ENCODE assay signal across 38 cellular contexts in genomic region chr1:162324391-162324790, GRCh38. TPM values are rescaled to one million over a fixed set of nuclear protein-coding genes. Genes with fewer than 3 reads are reported as not detected.
"Had no signal": no experiment of that assay in that cellular context is flagged by ENCODE, and none has a peak within 500 bp of the region (broad histone marks: within the 10 kb centered on the region; RNA-seq: fewer than 3 reads in every experiment).

No MANE protein-coding gene starts in this region.

- DNase-seq: activated CD4-positive, alpha-beta memory T cell treated with anti-CD3 and anti-CD28 coated beads for 36 hours; activated CD4-positive, alpha-beta T cell treated with anti-CD3 and anti-CD28 coated beads, Interleukin-2, amount 10 ng/mL, durations not matched to agents 24 days and 14 days; activated CD4-positive, CD25-positive, alpha-beta regulatory T cell treated with anti-CD3 and anti-CD28 coated beads, Interleukin-2, amount 50 U/mL, for 72 hours; activated gamma-delta T cell treated with Interleukin-2 at 50 U/mL for 16 hours; activated naive CD8-positive, alpha-beta T cell treated with anti-CD3 and anti-CD28 coated beads, Interleukin-2, amount 50 U/mL, for 24 hours; activated T-cell treated with anti-CD3 and anti-CD28 coated beads, Interleukin-2, amount 50 U/mL, for 4 hours; amygdala; body of pancreas; cerebellar nuclear complex; colonic mucosa; effector memory CD4-positive, alpha-beta T cell; head of caudate nucleus; hippocampal formation; left cardiac atrium; left ventricle myocardium superior; mucosa of descending colon; naive thymus-derived CD4-positive, alpha-beta T cell; nucleus accumbens; pancreas; psoas muscle; sigmoid colon; stimulated activated CD4-positive, alpha-beta T cell treated with anti-CD3 and anti-CD28 coated beads, Interleukin-1b, Interleukin-23, amount 100 ng/mL, for 48 hours; stimulated activated naive B cell treated with anti-CD40 and anti-IgM and Interleukin-4, amounts not matched to agents 10 μg/mL and 1 μg/mL and 100 μg/mL, for 72 hours; stomach; T-helper 2 cell; thyroid gland; upper lobe of left lung had no signal

RNA-seq across cellular contexts. Expression of gene SPATA46, which starts 52.3 kb away (rescaled TPM):
- total RNA-seq: activated CD4-positive, alpha-beta memory T cell treated with anti-CD3 and anti-CD28 coated beads for 36 hours; activated CD4-positive, alpha-beta T cell treated with anti-CD3 and anti-CD28 coated beads, Interleukin-2, amount 10 ng/mL, durations not matched to agents 24 days and 14 days; activated T-cell treated with anti-CD3 and anti-CD28 coated beads, Interleukin-2, amount 50 U/mL, for 4 hours; activated T-helper 17 cell treated with anti-CD3 and anti-CD28 coated beads, Interleukin-2, amount 50 U/mL, for 72 hours; body of pancreas; colonic mucosa; dermis microvascular lymphatic vessel endothelial cell; fibroblast of lung; fibroblast of villous mesenchyme; left cardiac atrium; left ventricle myocardium superior; lung microvascular endothelial cell; mesenteric fat pad; mucosa of descending colon; naive thymus-derived CD4-positive, alpha-beta T cell; neural crest cell; pancreas; psoas muscle; sigmoid colon; smooth muscle cell; stomach; thyroid gland; upper lobe of left lung; vagina had no signal
- polyA plus RNA-seq: esophagus; fibroblast of lung; keratinocyte; naive thymus-derived CD4-positive, alpha-beta T cell; pancreas; psoas muscle; sigmoid colon; smooth muscle cell; stomach had no signal

RNA-seq across cellular contexts. Expression of gene C1orf226, which starts 57.1 kb away (rescaled TPM):
- total RNA-seq: activated CD4-positive, alpha-beta T cell treated with anti-CD3 and anti-CD28 coated beads, Interleukin-2, amount 10 ng/mL, durations not matched to agents 24 days and 14 days; activated T-helper 17 cell treated with anti-CD3 and anti-CD28 coated beads, Interleukin-2, amount 50 U/mL, for 72 hours had no signal
- polyA plus RNA-seq: naive thymus-derived CD4-positive, alpha-beta T cell had no signal
